In genomic region chr3:48058089-48058488, GRCh38 we compare ENCODE assay signal across 16 cellular contexts. TPM values are rescaled to one million over a fixed set of nuclear protein-coding genes. Genes with fewer than 3 reads are reported as not detected.
A peak's percentile ranks its signal among the peaks of the same experiment; 100 is the strongest.
DNase-seq lines count a peak whose midpoint lies in the region; ATAC-seq, FAIRE-seq and TF ChIP-seq lines count a peak whose summit lies in the region.
"Had no signal": no experiment of that assay in that cellular context is flagged by ENCODE, and none has a peak within 500 bp of the region (broad histone marks: within the 10 kb centered on the region; RNA-seq: fewer than 3 reads in every experiment).

No MANE protein-coding gene starts in this region.

- TF ChIP-seq RAD21 in A549 (conservative IDR thresholded peaks at IDR 0.05 in 1 of 2, IDR thresholded peaks at IDR 0.05 in 1 of 2) (no peak), GM12878 (IDR thresholded peaks at IDR 0.05; ENCODE audit: insufficient read depth, low read depth, low read length) (no peak)

- no peak overlapping the region for H3K23ac ChIP-seq in mesenchymal stem cell (ENCODE audit: low read length in 2 of 2)

- H3K79me2 ChIP-seq in GM23248 (ENCODE audit: insufficient read depth), result peaks cover 74% of the 10 kb centered on the region
- H3K79me2 ChIP-seq in GM12878 (ENCODE audit: control insufficient read depth, insufficient read depth, low read length), result peaks cover 29% of the 10 kb centered on the region

- no peak overlapping the region for H3K14ac ChIP-seq in mesenchymal stem cell (ENCODE audit: low read length in 2 of 2)

- TF ChIP-seq CTCF in A549 (IDR thresholded peaks at IDR 0.05) (no peak), GM12878 (IDR thresholded peaks at IDR 0.05 in 2 of 3, conservative IDR thresholded peaks at IDR 0.05 in 1 of 3; ENCODE audit: control insufficient read depth in 2 of 3, extremely low read depth in 1 of 3, insufficient read depth in 1 of 3, low read depth in 3 of 3, low read length in 3 of 3) (no peak)

- no peak overlapping the region for H3K4ac ChIP-seq in mesenchymal stem cell (ENCODE audit: low read depth in 1 of 2, low read length in 2 of 2)

- no peak overlapping the region for H3K18ac ChIP-seq in mesenchymal stem cell (ENCODE audit: low read depth in 1 of 2, low read length in 2 of 2)

- H2BK5ac ChIP-seq in mesenchymal stem cell (ENCODE audit: low read depth, low read length, poor library complexity, severe bottlenecking), result no peak overlapping the region

- peaks cover 21% of the 10 kb centered on the region for H3K36me3 Mint-ChIP-seq in activated CD4-positive, alpha-beta memory T cell treated with anti-CD3 and anti-CD28 coated beads, Interleukin-2, amount 10 ng/mL, durations not matched to agents 7 days and 5 days (ENCODE audit: low read depth)

- no peak overlapping the region for H2BK12ac ChIP-seq in mesenchymal stem cell (ENCODE audit: low read length in 2 of 2)

- no peak for TF ChIP-seq EP300 in A549 (IDR thresholded peaks at IDR 0.05)
- no peak for TF ChIP-seq EP300 in GM12878 (IDR thresholded peaks at IDR 0.05; ENCODE audit: borderline replicate concordance in 1 of 2, control insufficient read depth in 1 of 2, low read depth in 2 of 2, low read length in 2 of 2)

- DNase-seq in A549 (ENCODE audit: low read depth in 1 of 2, low spot score in 1 of 2) (no peak), GM23248 (peak; percentile 80), GM12878 (ENCODE audit: low read depth, low spot score) (no peak), mesenchymal stem cell (no peak), anterior cingulate cortex (lab: John Stamatoyannopoulos, UW) (no peak)
- no peak for DNase-seq in NK-92 treated with Interleukin-12 subunit alpha and Interleukin-12 subunit beta, amount 100 ng/mL, for 24 hours (lab: John Stamatoyannopoulos, UW)
- DNase-seq in activated CD4-positive, alpha-beta memory T cell treated with anti-CD3 and anti-CD28 coated beads, Interleukin-2, amount 10 ng/mL, durations not matched to agents 7 days and 5 days, result no peak
- DNase-seq in activated CD4-positive, alpha-beta T cell treated with anti-CD3 and anti-CD28 coated beads for 48 hours, result no peak
- DNase-seq: aorta, colonic mucosa, KG1, midbrain, NCI-H1930, RPMI8226, testis had no signal

- H3K27me3 ChIP-seq in GM23248 (replicated peaks; ENCODE audit: insufficient read depth) (no peaks in the 10 kb centered on the region), GM12878 (replicated peaks in 1 of 2; ENCODE audit: control insufficient read depth in 2 of 2, insufficient read depth in 2 of 2, low read length in 1 of 2) (no peaks in the 10 kb centered on the region), mesenchymal stem cell (ENCODE audit: control insufficient read depth in 1 of 2, insufficient read depth in 1 of 2, low read length in 2 of 2) (no peaks in the 10 kb centered on the region)
- H3K27me3 ChIP-seq: colonic mucosa, testis had no signal

- H3K79me1 ChIP-seq in mesenchymal stem cell (replicated peaks; ENCODE audit: low read length, poor library complexity, severe bottlenecking), result no peaks in the 10 kb centered on the region

- no TSS peak for BruUV-seq in GM12878 (replicated peaks; lab: Mats Ljungman, UMichigan)

- no peaks in the 10 kb centered on the region for H3K9me3 Mint-ChIP-seq in activated CD4-positive, alpha-beta memory T cell treated with anti-CD3 and anti-CD28 coated beads, Interleukin-2, amount 10 ng/mL, durations not matched to agents 7 days and 5 days

- H3K9me3 ChIP-seq in A549 (no peaks in the 10 kb centered on the region), GM23248 (ENCODE audit: low read depth) (no peaks in the 10 kb centered on the region), GM12878 (replicated peaks; ENCODE audit: control insufficient read depth, insufficient read depth, low read length) (no peaks in the 10 kb centered on the region; the same call in 1 of the 3 replicates), mesenchymal stem cell (ENCODE audit: control insufficient read depth, low read length) (no peaks in the 10 kb centered on the region)
- H3K9me3 ChIP-seq: colonic mucosa, testis had no signal

- H3K4me3 ChIP-seq in A549, result no peak overlapping the region
- H3K4me3 ChIP-seq in GM23248, result 0 out of 2 replicates have a peak overlapping the region, but pooled peaks have one; percentile 1
- no peak overlapping the region for H3K4me3 ChIP-seq in GM12878
- H3K4me3 ChIP-seq in mesenchymal stem cell (ENCODE audit: insufficient read depth in 1 of 2, low read depth in 1 of 2, low read length in 2 of 2), result peak overlapping the region in 1 of 2 experiments; percentile 9
- H3K4me3 ChIP-seq: colonic mucosa had no signal

- H3K9ac ChIP-seq in GM23248 (peak overlapping the region; percentile 50), GM12878 (ENCODE audit: control insufficient read depth, insufficient read depth, low read length) (no peak overlapping the region), mesenchymal stem cell (ENCODE audit: low read length) (peak overlapping the region; percentile 83)

- FAIRE-seq in A549 (lab: Jason Lieb, UNC), result no peak
- FAIRE-seq in GM12878 (lab: Jason Lieb, UNC), result peak; percentile 7
- FAIRE-seq: frontal cortex had no signal

- H3K4me1 Mint-ChIP-seq in activated CD4-positive, alpha-beta memory T cell treated with anti-CD3 and anti-CD28 coated beads, Interleukin-2, amount 10 ng/mL, durations not matched to agents 7 days and 5 days, result peaks cover 15% of the 10 kb centered on the region

- H4K20me1 ChIP-seq in GM23248 (ENCODE audit: insufficient read depth) (peaks cover 6% of the 10 kb centered on the region; the same call in 1 of the 2 replicates), GM12878 (ENCODE audit: control insufficient read depth, insufficient read depth) (no peaks in the 10 kb centered on the region)

- CTCF ChIA-PET in A549 (lab: Yijun Ruan, JAX) (no interaction called here), GM12878 (lab: Yijun Ruan, JAX) (no interaction called here)
- CTCF ChIA-PET in activated CD4-positive, alpha-beta memory T cell treated with anti-CD3 and anti-CD28 coated beads, Interleukin-2, amount 10 ng/mL, durations not matched to agents 7 days and 5 days (lab: Charles Lee), result no interaction called here

- H2BK120ac ChIP-seq in mesenchymal stem cell (ENCODE audit: low read depth, low read length), result no peak overlapping the region

- no peaks in the 10 kb centered on the region for H3K27me3 Mint-ChIP-seq in activated CD4-positive, alpha-beta memory T cell treated with anti-CD3 and anti-CD28 coated beads, Interleukin-2, amount 10 ng/mL, durations not matched to agents 7 days and 5 days

- intact Hi-C loops in GM12878 (cut with micrococcal nuclease; ENCODE audit: unreplicated experiment), result no loop called here

- H4K91ac ChIP-seq in mesenchymal stem cell (ENCODE audit: low read length), result no peak overlapping the region

- H3F3A ChIP-seq in GM23248 (ENCODE audit: insufficient read depth), result peaks cover 15% of the 10 kb centered on the region

- in situ Hi-C loops in GM23248 (cut with MboI), result no loop called here
- in situ Hi-C loops in GM12878 (cut with MboI), result no loop called here

- 83% methylated on average over 6 of the region's 6 CpGs for WGBS in A549 (ENCODE audit: missing lambda C conversion rate)
- WGBS in GM23248 (ENCODE audit: low coverage in 1 of 2, low lambda C conversion rate in 2 of 2, missing lambda C conversion rate in 2 of 2), 2 experiments, result 13 to 14% methylated on average over 6 of the region's 6 CpGs
- WGBS in GM12878 (ENCODE audit: insufficient coverage, insufficient replicate concordance, low lambda C conversion rate, missing lambda C conversion rate), result 90% methylated on average over 6 of the region's 6 CpGs
- 100% methylated on average over 2 of the region's 6 CpGs for WGBS in mesenchymal stem cell

- no peak overlapping the region for H4K8ac ChIP-seq in mesenchymal stem cell (ENCODE audit: low read length)

- no peak overlapping the region for H3K27ac Mint-ChIP-seq in activated CD4-positive, alpha-beta memory T cell treated with anti-CD3 and anti-CD28 coated beads, Interleukin-2, amount 10 ng/mL, durations not matched to agents 7 days and 5 days

- H3K9me2 ChIP-seq in GM23248 (ENCODE audit: insufficient read depth), result no peaks in the 10 kb centered on the region

- POLR2A ChIA-PET in A549 (lab: Yijun Ruan, JAX) (no interaction called here), GM12878 (lab: Charles Lee) (interaction anchor here (0.5 kb wide), 1 partner anchor 226 kb away, joined by 4 read pairs; no protein-coding TSS in a partner anchor)
- POLR2A ChIA-PET in activated CD4-positive, alpha-beta memory T cell treated with anti-CD3 and anti-CD28 coated beads, Interleukin-2, amount 10 ng/mL, durations not matched to agents 7 days and 5 days (lab: Charles Lee), result no interaction called here

- no peak overlapping the region for H2AK5ac ChIP-seq in mesenchymal stem cell (ENCODE audit: low read length, severe bottlenecking)

- H3K4me3 Mint-ChIP-seq in activated CD4-positive, alpha-beta memory T cell treated with anti-CD3 and anti-CD28 coated beads, Interleukin-2, amount 10 ng/mL, durations not matched to agents 7 days and 5 days, result no peak overlapping the region

- H3K4me2 ChIP-seq in A549 (peak overlapping the region; percentile 7; the same call in 1 of the 3 replicates), GM23248 (ENCODE audit: unreplicated experiment) (peak overlapping the region; percentile 60), GM12878 (ENCODE audit: control insufficient read depth, insufficient read depth) (no peak overlapping the region), mesenchymal stem cell (ENCODE audit: low read length, poor library complexity, severe bottlenecking) (no peak overlapping the region)

- H2AFZ ChIP-seq in GM23248, result no peak overlapping the region
- H2AFZ ChIP-seq in GM12878 (ENCODE audit: control insufficient read depth, low read depth, low read length), result no peak overlapping the region
- no peak overlapping the region for H2AFZ ChIP-seq in mesenchymal stem cell (ENCODE audit: low read depth, low read length)

- SMC1A ChIA-PET in GM12878 (lab: Charles Lee; ENCODE audit: uncharacterized antibody, unreplicated experiment), result no interaction called here

- H3K27ac ChIP-seq in A549 (no peak overlapping the region), GM23248 (peak overlapping the region; percentile 63), GM12878 (ENCODE audit: control insufficient read depth, insufficient read depth) (no peak overlapping the region), mesenchymal stem cell (ENCODE audit: low read length, poor library complexity, severe bottlenecking) (no peak overlapping the region)
- H3K27ac ChIP-seq: colonic mucosa had no signal

- no peak for ATAC-seq in A549
- ATAC-seq in GM12878, result no peak

- H2BK15ac ChIP-seq in mesenchymal stem cell (ENCODE audit: low read depth, poor library complexity, severe bottlenecking), result no peak overlapping the region

- H3K36me3 ChIP-seq in GM23248 (ENCODE audit: low read depth) (no peaks in the 10 kb centered on the region), GM12878 (ENCODE audit: control insufficient read depth in 2 of 2, insufficient read depth in 2 of 2, low read length in 1 of 2) (no peaks in the 10 kb centered on the region; a peak in 1 of 4 replicates), mesenchymal stem cell (ENCODE audit: control insufficient read depth in 1 of 2, insufficient read depth in 2 of 2, low read depth in 1 of 2, low read length in 2 of 2) (peaks cover 2 to 9% of the 10 kb centered on the region in 2 experiments)
- H3K36me3 ChIP-seq: colonic mucosa had no signal

- peaks cover 15% of the 10 kb centered on the region for H3K4me1 ChIP-seq in A549
- H3K4me1 ChIP-seq in GM23248 (ENCODE audit: insufficient read depth), result peaks cover 17% of the 10 kb centered on the region
- H3K4me1 ChIP-seq in GM12878 (ENCODE audit: control insufficient read depth, insufficient read depth, low read length), result no peaks in the 10 kb centered on the region
- peaks cover 3% of the 10 kb centered on the region for H3K4me1 ChIP-seq in mesenchymal stem cell (ENCODE audit: control insufficient read depth, insufficient read depth, low read depth, low read length)
- H3K4me1 ChIP-seq: colonic mucosa had no signal

- TF ChIP-seq POLR2A in A549 (IDR thresholded peaks at IDR 0.05; ENCODE audit: low read length) (no peak), GM12878 (IDR thresholded peaks at IDR 0.05; ENCODE audit: low read depth, low read length) (no peak)

- RAD21 ChIA-PET in GM12878 (lab: Charles Lee; ENCODE audit: unreplicated experiment), result no interaction called here

RNA-seq across cellular contexts. Expression of gene MAP4, which starts 41.9 kb away (rescaled TPM):
- 90.1 and 98.5 TPM in 2 replicates for polyA plus RNA-seq in A549 (2011; rRNA removed)
- 59.8 and 72.2 TPM in 2 replicates for polyA plus RNA-seq in A549 (2012; cell fraction: cytosol; rRNA removed)
- polyA plus RNA-seq in A549 (2012; cell fraction: nucleus; rRNA removed), result 165 and 169 TPM in 2 replicates
- 77.7 to 84.4 TPM (median 80.6 TPM) in 3 replicates for polyA plus RNA-seq in A549 (2017; fragmentation: RNase III; extraction: RNeasy Plus Mini Kit Qiagen cat#74134 plus additional on column Dnase treatment)
- polyA minus RNA-seq in A549 (2011; rRNA and poly(A)+ RNA removed), result 71.2 and 82.7 TPM in 2 replicates
- 121 and 132 TPM in 2 replicates for total RNA-seq in GM23248 (2014; rRNA removed; shearing (Covaris generic))
- 235 and 253 TPM in 2 replicates for polyA plus RNA-seq in GM23248 (2016; fragmentation: Nextera tagmentation; extraction: Ambion mirVana)
- total RNA-seq in GM12878 (2013; cell fraction: nucleolus; rRNA removed), result 186 and 198 TPM in 2 replicates
- total RNA-seq in GM12878 (2014; rRNA removed), result 31.9 and 35.6 TPM in 2 replicates
- 32.8 and 35.0 TPM in 2 replicates for total RNA-seq in GM12878 (2014; rRNA removed; fragmentation: Illumina TruSeq; extraction: Trizol)
- total RNA-seq in GM12878 (2021), result 145 and 147 TPM in 2 replicates
- polyA plus RNA-seq in GM12878 (2011; ENCODE audit: low read depth), result 38.8 TPM
- 29.7 and 44.3 TPM in 2 replicates for polyA plus RNA-seq in GM12878 (2011; rRNA removed)
- 31.4 and 39.7 TPM in 2 replicates for polyA plus RNA-seq in GM12878 (2011; cell fraction: cytosol; rRNA removed)
- polyA plus RNA-seq in GM12878 (2011; cell fraction: nucleus; rRNA removed), result 92.4 and 104 TPM in 2 replicates
- polyA plus RNA-seq in GM12878 (2012), result 74.5 and 85.2 TPM in 2 replicates
- 80.0 and 85.6 TPM in 2 replicates for polyA plus RNA-seq in GM12878 (2014; fragmentation: Illumina TruSeq; extraction: Trizol)
- polyA plus RNA-seq in GM12878 (2014; fragmentation: Nextera tagmentation; extraction: Ambion mirVana), result 10 to 100 TPM; 22.2 to 29.1 TPM
- polyA plus RNA-seq in GM12878 (2014; rRNA removed), result 50.1 and 65.0 TPM in 2 replicates
- 10 to 100 TPM; 95.9 to 96.4 TPM for polyA plus RNA-seq in GM12878 (2016; fragmentation: Nextera tagmentation; extraction: Ambion mirVana)
- 42.6 and 45.9 TPM in 2 replicates for polyA minus RNA-seq in GM12878 (2011; rRNA and poly(A)+ RNA removed)
- 32.7 and 39.6 TPM in 2 replicates for polyA minus RNA-seq in GM12878 (2011; cell fraction: cytosol; rRNA and poly(A)+ RNA removed)
- polyA minus RNA-seq in GM12878 (2011; cell fraction: nucleus; rRNA and poly(A)+ RNA removed), result 23.9 and 44.0 TPM in 2 replicates
- polyA plus RNA-seq in mesenchymal stem cell (2013, experiment 1 of 2), result 188 TPM
- polyA plus RNA-seq in mesenchymal stem cell (2013, experiment 2 of 2), result 181 TPM
- total RNA-seq in activated CD4-positive, alpha-beta memory T cell treated with anti-CD3 and anti-CD28 coated beads, Interleukin-2, amount 10 ng/mL, durations not matched to agents 7 days and 5 days, result 10 to 100 TPM; 92.6 to 94.2 TPM

Comparison
In these comparisons a context has a peak if more than half of its experiments do, and no peak if none do; other contexts are left out.
1. H3K4me2 ChIP-seq: peak in A549 (single experiment) and GM23248 (single experiment); none in GM12878 (single experiment) and mesenchymal stem cell (single experiment).